Comparison of ENCODE assay signal across 8 cellular contexts in genomic region chr11:68040121-68040956, GRCh38. TPM values are rescaled to one million over a fixed set of nuclear protein-coding genes. Genes with fewer than 3 reads are reported as not detected.
DNase-seq lines count a peak whose midpoint lies in the region; ATAC-seq and TF ChIP-seq lines count a peak whose summit lies in the region.

No MANE protein-coding gene starts in this region.

- H3K9me3 ChIP-seq in hepatocyte (ENCODE audit: low read depth) = no peaks in the 10 kb centered on the region
- H3K9me3 ChIP-seq in skeletal muscle tissue (ENCODE audit: control insufficient read depth in 3 of 3, low read length in 3 of 3) = no peaks in the 10 kb centered on the region

- no peaks in the 10 kb centered on the region for H3K9me2 ChIP-seq in hepatocyte (replicated peaks; ENCODE audit: insufficient read depth)

- H3K27ac ChIP-seq in hepatocyte (peak overlapping the region; percentile 34), skeletal muscle tissue (ENCODE audit: low read depth, low read length) (peak overlapping the region; percentile 79)

- peak overlapping the region; percentile 60 to 87 (median 61) for H3K9ac ChIP-seq in skeletal muscle tissue (ENCODE audit: low read depth in 1 of 3, low read length in 3 of 3)

- H2AFZ ChIP-seq in hepatocyte = peak overlapping the region; percentile 49

- H3K4me1 ChIP-seq in hepatocyte (ENCODE audit: insufficient read depth) (peaks cover 27% of the 10 kb centered on the region), skeletal muscle tissue (ENCODE audit: control insufficient read depth in 3 of 3, insufficient read depth in 3 of 3, low read length in 3 of 3) (peaks cover 33 to 48% (median 37%) of the 10 kb centered on the region in 3 donors)

- 45% methylated on average over 21 of the region's 21 CpGs for WGBS in hepatocyte (ENCODE audit: low lambda C conversion rate, missing lambda C conversion rate)

- ATAC-seq in HG03175 (IDR thresholded peaks at IDR 0.05; ENCODE audit: unreplicated experiment) (peak; percentile 41), SK-N-SH treated with all-trans-retinoic acid at 6 μM for 48 hours (peak; percentile 51)

- no peak for TF ChIP-seq CTCF in hepatocyte (IDR thresholded peaks at IDR 0.05; ENCODE audit: poor library complexity)

- no peaks in the 10 kb centered on the region for H4K20me1 ChIP-seq in hepatocyte (ENCODE audit: insufficient read depth, poor library complexity, severe bottlenecking)

- DNase-seq in SHP77 (lab: John Stamatoyannopoulos, UW) (peak; percentile 33 to 72), SHP77 treated with DMSO at 0.1 percent for 48 hours (lab: John Stamatoyannopoulos, UW) (no peak), amniotic epithelial cell (ENCODE audit: low read depth) (peak; percentile 79), hepatocyte (ENCODE audit: low spot score) (peak; percentile 77)
- no peak for DNase-seq in effector CD8-positive, alpha-beta T cell (lab: John Stamatoyannopoulos, UW)

- no peaks in the 10 kb centered on the region for H3K36me3 ChIP-seq in hepatocyte (replicated peaks; ENCODE audit: insufficient read depth, low read depth)
- peaks cover 0 to 7% (median 6%) of the 10 kb centered on the region in 3 donors for H3K36me3 ChIP-seq in skeletal muscle tissue (ENCODE audit: control insufficient read depth in 3 of 3, insufficient read depth in 3 of 3, low read length in 3 of 3)

- H3K4me3 ChIP-seq in hepatocyte (no peak overlapping the region), skeletal muscle tissue (ENCODE audit: low read length in 3 of 3) (peak overlapping the region; percentile 69 to 74 (median 73))

- H3K27me3 ChIP-seq in hepatocyte (no peaks in the 10 kb centered on the region), skeletal muscle tissue (ENCODE audit: control insufficient read depth in 3 of 3, insufficient read depth in 3 of 3, low read length in 3 of 3) (no peaks in the 10 kb centered on the region)

- peak overlapping the region; percentile 84 for H3K4me2 ChIP-seq in hepatocyte

- H3K79me2 ChIP-seq in hepatocyte = peaks cover 7% of the 10 kb centered on the region

TF ChIP-seq in SK-N-SH treated with all-trans-retinoic acid at 6 μM for 48 hours, 23 proteins besides CTCF, POLR2A, EP300 and RAD21:
- TF ChIP-seq TCF4 (CRISPR knock-in tag; IDR thresholded peaks at IDR 0.05; ENCODE audit: borderline replicate concordance) (no peak), ZC3H10 (CRISPR knock-in tag; IDR thresholded peaks at IDR 0.05) (no peak), CSRNP3 (CRISPR knock-in tag; IDR thresholded peaks at IDR 0.05) (no peak), ESRRG (CRISPR knock-in tag; IDR thresholded peaks at IDR 0.05) (no peak), RARB (CRISPR knock-in tag; IDR thresholded peaks at IDR 0.05) (no peak), BACH2 (CRISPR knock-in tag; IDR thresholded peaks at IDR 0.05; ENCODE audit: borderline replicate concordance) (no peak), ZFP3 (CRISPR knock-in tag; IDR thresholded peaks at IDR 0.05) (no peak), CSDC2 (CRISPR knock-in tag; IDR thresholded peaks at IDR 0.05) (no peak), ISL1 (CRISPR knock-in tag; IDR thresholded peaks at IDR 0.05) (no peak), ARNTL (CRISPR knock-in tag; IDR thresholded peaks at IDR 0.05; ENCODE audit: borderline replicate concordance, low read depth) (no peak), GLIS3 (CRISPR knock-in tag; IDR thresholded peaks at IDR 0.05) (no peak), OSR1 (CRISPR knock-in tag; IDR thresholded peaks at IDR 0.05) (no peak), ZNF8 (CRISPR knock-in tag; IDR thresholded peaks at IDR 0.05) (no peak), SNAI2 (CRISPR knock-in tag; IDR thresholded peaks at IDR 0.05) (no peak)
- TF ChIP-seq, protein P1, sequence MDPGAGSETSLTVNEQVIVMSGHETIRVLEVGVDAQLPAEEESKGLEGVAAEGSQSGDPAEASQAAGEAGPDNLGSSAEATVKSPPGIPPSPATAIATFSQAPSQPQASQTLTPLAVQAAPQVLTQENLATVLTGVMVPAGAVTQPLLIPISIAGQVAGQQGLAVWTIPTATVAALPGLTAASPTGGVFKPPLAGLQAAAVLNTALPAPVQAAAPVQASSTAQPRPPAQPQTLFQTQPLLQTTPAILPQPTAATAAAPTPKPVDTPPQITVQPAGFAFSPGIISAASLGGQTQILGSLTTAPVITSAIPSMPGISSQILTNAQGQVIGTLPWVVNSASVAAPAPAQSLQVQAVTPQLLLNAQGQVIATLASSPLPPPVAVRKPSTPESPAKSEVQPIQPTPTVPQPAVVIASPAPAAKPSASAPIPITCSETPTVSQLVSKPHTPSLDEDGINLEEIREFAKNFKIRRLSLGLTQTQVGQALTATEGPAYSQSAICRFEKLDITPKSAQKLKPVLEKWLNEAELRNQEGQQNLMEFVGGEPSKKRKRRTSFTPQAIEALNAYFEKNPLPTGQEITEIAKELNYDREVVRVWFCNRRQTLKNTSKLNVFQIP (CRISPR knock-in tag; IDR thresholded peaks at IDR 0.05; ENCODE audit: borderline replicate concordance, low read depth) = no peak
- TF ChIP-seq, protein P2, sequence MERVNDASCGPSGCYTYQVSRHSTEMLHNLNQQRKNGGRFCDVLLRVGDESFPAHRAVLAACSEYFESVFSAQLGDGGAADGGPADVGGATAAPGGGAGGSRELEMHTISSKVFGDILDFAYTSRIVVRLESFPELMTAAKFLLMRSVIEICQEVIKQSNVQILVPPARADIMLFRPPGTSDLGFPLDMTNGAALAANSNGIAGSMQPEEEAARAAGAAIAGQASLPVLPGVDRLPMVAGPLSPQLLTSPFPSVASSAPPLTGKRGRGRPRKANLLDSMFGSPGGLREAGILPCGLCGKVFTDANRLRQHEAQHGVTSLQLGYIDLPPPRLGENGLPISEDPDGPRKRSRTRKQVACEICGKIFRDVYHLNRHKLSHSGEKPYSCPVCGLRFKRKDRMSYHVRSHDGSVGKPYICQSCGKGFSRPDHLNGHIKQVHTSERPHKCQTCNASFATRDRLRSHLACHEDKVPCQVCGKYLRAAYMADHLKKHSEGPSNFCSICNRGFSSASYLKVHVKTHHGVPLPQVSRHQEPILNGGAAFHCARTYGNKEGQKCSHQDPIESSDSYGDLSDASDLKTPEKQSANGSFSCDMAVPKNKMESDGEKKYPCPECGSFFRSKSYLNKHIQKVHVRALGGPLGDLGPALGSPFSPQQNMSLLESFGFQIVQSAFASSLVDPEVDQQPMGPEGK (CRISPR knock-in tag; IDR thresholded peaks at IDR 0.05; ENCODE audit: borderline replicate concordance) = no peak

RNA-seq across cellular contexts. Expression of gene TCIRG1, which starts 1.5 kb away (rescaled TPM):
- total RNA-seq in hepatocyte (61.0 and 77.4 TPM in 2 replicates), skeletal muscle tissue (18.3 TPM)
- polyA plus RNA-seq in hepatocyte = 125 and 199 TPM in 2 replicates

RNA-seq across cellular contexts. Expression of gene NDUFS8, which starts 9.9 kb away (rescaled TPM):
- 100 and 111 TPM in 2 replicates for total RNA-seq in hepatocyte
- 286 and 287 TPM in 2 replicates for polyA plus RNA-seq in hepatocyte
- total RNA-seq in skeletal muscle tissue = 64.7 TPM

RNA-seq across cellular contexts. Expression of gene ALDH3B1, which starts 30.2 kb away (rescaled TPM):
- total RNA-seq in hepatocyte = 11.7 and 15.4 TPM in 2 replicates
- polyA plus RNA-seq in hepatocyte = 15.7 and 16.9 TPM in 2 replicates
- 2.6 TPM for total RNA-seq in skeletal muscle tissue

RNA-seq across cellular contexts. Expression of gene UNC93B1, which starts 36.4 kb away (rescaled TPM):
- total RNA-seq in hepatocyte (22.6 and 23.5 TPM in 2 replicates), skeletal muscle tissue (10.4 TPM)
- 38.0 and 42.9 TPM in 2 replicates for polyA plus RNA-seq in hepatocyte

Comparison
In these comparisons a context has a peak if more than half of its experiments do, and no peak if none do; other contexts are left out.
1. DNase-seq: peak in SHP77 (2 of 2), amniotic epithelial cell (single experiment) and hepatocyte (single experiment); none in SHP77 treated with DMSO at 0.1 percent for 48 hours (single experiment) and effector CD8-positive, alpha-beta T cell (single experiment).